31 cellular contexts compared by ENCODE assay signal in the genomic region with DNA sequence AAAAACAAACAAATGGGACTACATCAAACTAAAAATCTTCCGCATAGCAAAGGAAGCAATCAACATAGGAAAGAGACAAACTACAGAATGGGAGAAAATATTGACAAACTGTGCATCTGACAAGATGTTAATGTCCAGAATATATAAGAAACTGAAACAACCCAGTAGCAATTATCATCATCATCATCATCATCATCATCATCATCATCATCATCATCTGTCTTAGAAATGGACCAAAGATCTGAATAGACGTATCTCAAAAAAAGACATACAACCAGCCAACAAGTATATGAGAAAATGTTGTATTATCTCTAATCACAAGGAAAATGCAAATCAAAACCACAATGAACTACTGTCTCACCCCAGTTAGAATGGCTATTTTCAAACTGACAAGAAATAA.
DNase-seq lines count a peak whose midpoint lies in the region; ATAC-seq, FAIRE-seq and TF ChIP-seq lines count a peak whose summit lies in the region.
"Had no signal": no experiment of that assay in that cellular context is flagged by ENCODE, and none has a peak within 500 bp of the region (broad histone marks: within the 10 kb centered on the region; RNA-seq: fewer than 3 reads in every experiment).

No MANE protein-coding gene starts in this region.

- no peaks in the 10 kb centered on the region for H4K20me1 ChIP-seq in HepG2 (ENCODE audit: insufficient read depth, low read length)
- H4K20me1 ChIP-seq: BLaER1; BLaER1 treated with 17β-estradiol and CSF1 and Interleukin-3, amounts not matched to agents 10 nM and 100 nM had no signal

- peaks cover 13% of the 10 kb centered on the region for H3K9me3 ChIP-seq in HepG2 (ENCODE audit: low read length)
- H3K9me3 ChIP-seq in right lobe of liver = no peaks in the 10 kb centered on the region
- no peaks in the 10 kb centered on the region for H3K9me3 ChIP-seq in HEK293 (ENCODE audit: control insufficient read depth, insufficient read depth, low read depth, low read length)
- H3K9me3 ChIP-seq: A549; BE2C; BLaER1; BLaER1 treated with 17β-estradiol and CSF1 and Interleukin-3, amounts not matched to agents 10 nM and 100 nM; Caco-2 had no signal

- H3K27me3 ChIP-seq in HepG2 (ENCODE audit: control insufficient read depth in 1 of 2, insufficient read depth in 2 of 2, low read length in 2 of 2) (no peaks in the 10 kb centered on the region), right lobe of liver (no peaks in the 10 kb centered on the region)
- H3K27me3 ChIP-seq: BE2C; BLaER1; BLaER1 treated with 17β-estradiol and CSF1 and Interleukin-3, amounts not matched to agents 10 nM and 100 nM had no signal

- TF ChIP-seq POLR2A in HepG2 (IDR thresholded peaks at IDR 0.05; ENCODE audit: insufficient read depth in 1 of 2, low read depth in 2 of 2, low read length in 2 of 2) = no peak
- TF ChIP-seq POLR2A in right lobe of liver (IDR thresholded peaks at IDR 0.05) = no peak

- H3K79me2 ChIP-seq in HepG2 (ENCODE audit: insufficient read depth, low read length) = no peaks in the 10 kb centered on the region

- CTCF ChIA-PET in HepG2 (lab: Yijun Ruan, JAX; ENCODE audit: low intra/inter-chr PET ratio, low total read pairs) (no interaction called here), HEK293 (lab: Yijun Ruan, JAX) (no interaction called here)

- TF ChIP-seq EP300 in HepG2 (IDR thresholded peaks at IDR 0.05; ENCODE audit: low read depth in 2 of 2, low read length in 2 of 2) (no peak), HepG2 (CRISPR knock-in tag; IDR thresholded peaks at IDR 0.05; ENCODE audit: borderline replicate concordance) (no peak)

- POLR2A ChIA-PET in HepG2 (lab: Yijun Ruan, JAX) = no interaction called here
- POLR2A ChIA-PET in HEK293 (lab: Yijun Ruan, JAX) = no interaction called here

- no peak for FAIRE-seq in HepG2 (lab: Jason Lieb, UNC)
- FAIRE-seq: A204.1, A549, D721Med had no signal

- BruUV-seq in HepG2 (replicated peaks; lab: Mats Ljungman, UMichigan) = no TSS peak

- ATAC-seq in HepG2 (no peak), right lobe of liver (no peak), Right ventricle myocardium inferior (no peak)
- ATAC-seq: A549; CD8-positive, alpha-beta T cell had no signal

- intact Hi-C loops in HepG2 (cut with micrococcal nuclease; ENCODE audit: unreplicated experiment) (no loop called here), right lobe of liver (cut with DNase I) (no loop called here), Right ventricle myocardium inferior (cut with DNase I) (no loop called here)

- no peak for TF ChIP-seq CTCF in HepG2 (CRISPR knock-in tag; IDR thresholded peaks at IDR 0.05)
- TF ChIP-seq CTCF in right lobe of liver (IDR thresholded peaks at IDR 0.05) = no peak
- no peak for TF ChIP-seq CTCF in HEK293 (tag by site-specific recombination; IDR thresholded peaks at IDR 0.05)

- H3K4me3 ChIP-seq in HepG2 (replicated peaks in 1 of 3; ENCODE audit: insufficient read depth in 1 of 3, low read depth in 2 of 3, low read length in 3 of 3) = no peak overlapping the region
- H3K4me3 ChIP-seq in right lobe of liver = no peak overlapping the region
- no peak overlapping the region for H3K4me3 ChIP-seq in HEK293 (ENCODE audit: low read depth, low read length)
- H3K4me3 ChIP-seq: A549; BLaER1; BLaER1 treated with 17β-estradiol and CSF1 and Interleukin-3, amounts not matched to agents 10 nM and 100 nM had no signal

- WGBS in HepG2 (ENCODE audit: low lambda C conversion rate) = 2% methylated on average over 2 of the region's 2 CpGs
- WGBS in right lobe of liver (ENCODE audit: insufficient coverage, low coverage, low lambda C conversion rate, missing lambda C conversion rate) = 82% methylated on average over 2 of the region's 2 CpGs

- H3K27ac ChIP-seq in HepG2 (ENCODE audit: extremely low read length, insufficient read depth, low read length) (no peak overlapping the region), right lobe of liver (no peak overlapping the region), HEK293 (ENCODE audit: extremely low read depth, low read depth, low read length) (no peak overlapping the region)
- H3K27ac ChIP-seq: 22Rv1; A549; BLaER1; BLaER1 treated with 17β-estradiol and CSF1 and Interleukin-3, amounts not matched to agents 10 nM and 100 nM; C4-2B had no signal

- TF ChIP-seq RAD21 in HepG2 (CRISPR knock-in tag; IDR thresholded peaks at IDR 0.05) = no peak

- no peak overlapping the region for H2AFZ ChIP-seq in HepG2 (ENCODE audit: low read length)

- no peaks in the 10 kb centered on the region for H3K36me3 ChIP-seq in HepG2 (replicated peaks in 1 of 2; ENCODE audit: control insufficient read depth in 1 of 2, insufficient read depth in 2 of 2, low read length in 2 of 2)
- no peaks in the 10 kb centered on the region for H3K36me3 ChIP-seq in right lobe of liver
- no peaks in the 10 kb centered on the region for H3K36me3 ChIP-seq in HEK293 (ENCODE audit: control insufficient read depth in 2 of 2, insufficient read depth in 1 of 2, low read length in 2 of 2)
- H3K36me3 ChIP-seq: BE2C; BLaER1; BLaER1 treated with 17β-estradiol and CSF1 and Interleukin-3, amounts not matched to agents 10 nM and 100 nM had no signal

- DNase-seq in HepG2 (ENCODE audit: low spot score) (no peak), right lobe of liver (no peak), Right ventricle myocardium inferior (ENCODE audit: missing footprints) (no peak)
- DNase-seq: 8988T; ACHN; AML-193; BE2C; C1 segment of cervical spinal cord; Caco-2; Calu3; CD4-positive, alpha-beta memory T cell; CD4-positive, alpha-beta T cell; CD4-positive, CD25-positive, alpha-beta regulatory T cell; CD8-positive, alpha-beta memory T cell; CD8-positive, alpha-beta T cell; COR-L47; DMS 273 treated with DMSO at 0.1 percent for 48 hours; DMS153; DMS53; DMS79; DMS79 treated with DMSO at 0.1 percent for 48 hours; DND-41; EL had no signal

- no peak overlapping the region for H3K9ac ChIP-seq in HepG2 (ENCODE audit: insufficient read depth, low read depth, low read length)
- H3K9ac ChIP-seq: BLaER1; BLaER1 treated with 17β-estradiol and CSF1 and Interleukin-3, amounts not matched to agents 10 nM and 100 nM had no signal

- H3K4me2 ChIP-seq in HepG2 (ENCODE audit: low read depth, low read length) = no peak overlapping the region
- H3K4me2 ChIP-seq: A549; BLaER1; BLaER1 treated with 17β-estradiol and CSF1 and Interleukin-3, amounts not matched to agents 10 nM and 100 nM had no signal

- in situ Hi-C loops in HepG2 (cut with HindIII; ENCODE audit: extremely low pct_ligation_motif_present, low pct_unique_long_range_greater_than_20kb) = no loop called here

- H3K4me1 ChIP-seq in HepG2 (ENCODE audit: insufficient read depth, low read length) (no peaks in the 10 kb centered on the region), right lobe of liver (no peaks in the 10 kb centered on the region), HEK293 (ENCODE audit: control insufficient read depth, insufficient read depth, low read length) (no peaks in the 10 kb centered on the region)
- H3K4me1 ChIP-seq: A549; BE2C; BLaER1; BLaER1 treated with 17β-estradiol and CSF1 and Interleukin-3, amounts not matched to agents 10 nM and 100 nM; Caco-2 had no signal

TF ChIP-seq in HepG2, 621 proteins besides CTCF, POLR2A, EP300 and RAD21:
- TF ChIP-seq NFKBIZ (CRISPR knock-in tag; IDR thresholded peaks at IDR 0.05) = no peak
- TF ChIP-seq, protein P1, sequence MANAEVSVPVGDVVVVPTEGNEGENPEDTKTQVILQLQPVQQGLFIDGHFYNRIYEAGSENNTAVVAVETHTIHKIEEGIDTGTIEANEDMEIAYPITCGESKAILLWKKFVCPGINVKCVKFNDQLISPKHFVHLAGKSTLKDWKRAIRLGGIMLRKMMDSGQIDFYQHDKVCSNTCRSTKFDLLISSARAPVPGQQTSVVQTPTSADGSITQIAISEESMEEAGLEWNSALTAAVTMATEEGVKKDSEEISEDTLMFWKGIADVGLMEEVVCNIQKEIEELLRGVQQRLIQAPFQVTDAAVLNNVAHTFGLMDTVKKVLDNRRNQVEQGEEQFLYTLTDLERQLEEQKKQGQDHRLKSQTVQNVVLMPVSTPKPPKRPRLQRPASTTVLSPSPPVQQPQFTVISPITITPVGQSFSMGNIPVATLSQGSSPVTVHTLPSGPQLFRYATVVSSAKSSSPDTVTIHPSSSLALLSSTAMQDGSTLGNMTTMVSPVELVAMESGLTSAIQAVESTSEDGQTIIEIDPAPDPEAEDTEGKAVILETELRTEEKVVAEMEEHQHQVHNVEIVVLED (CRISPR knock-in tag; IDR thresholded peaks at IDR 0.05; ENCODE audit: borderline replicate concordance) = no peak
- TF ChIP-seq CREB1 (IDR thresholded peaks at IDR 0.05) = peak; percentile 86
- no peak for TF ChIP-seq CREB1 (CRISPR knock-in tag; IDR thresholded peaks at IDR 0.05)
- no peak for TF ChIP-seq SUZ12 (IDR thresholded peaks at IDR 0.05; ENCODE audit: low read depth, low read length)

TF ChIP-seq in HEK293, 187 proteins besides CTCF, POLR2A, EP300 and RAD21:
- TF ChIP-seq, protein P2, sequence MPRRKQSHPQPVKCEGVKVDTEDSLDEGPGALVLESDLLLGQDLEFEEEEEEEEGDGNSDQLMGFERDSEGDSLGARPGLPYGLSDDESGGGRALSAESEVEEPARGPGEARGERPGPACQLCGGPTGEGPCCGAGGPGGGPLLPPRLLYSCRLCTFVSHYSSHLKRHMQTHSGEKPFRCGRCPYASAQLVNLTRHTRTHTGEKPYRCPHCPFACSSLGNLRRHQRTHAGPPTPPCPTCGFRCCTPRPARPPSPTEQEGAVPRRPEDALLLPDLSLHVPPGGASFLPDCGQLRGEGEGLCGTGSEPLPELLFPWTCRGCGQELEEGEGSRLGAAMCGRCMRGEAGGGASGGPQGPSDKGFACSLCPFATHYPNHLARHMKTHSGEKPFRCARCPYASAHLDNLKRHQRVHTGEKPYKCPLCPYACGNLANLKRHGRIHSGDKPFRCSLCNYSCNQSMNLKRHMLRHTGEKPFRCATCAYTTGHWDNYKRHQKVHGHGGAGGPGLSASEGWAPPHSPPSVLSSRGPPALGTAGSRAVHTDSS (tag by site-specific recombination; IDR thresholded peaks at IDR 0.05) = peak; percentile 58; the same call in 1 of the 2 replicates
- TF ChIP-seq ZSCAN30 (tag by site-specific recombination; IDR thresholded peaks at IDR 0.05) (no peak), ZNF132 (tag by site-specific recombination; IDR thresholded peaks at IDR 0.05; ENCODE audit: borderline replicate concordance) (no peak)
